In the genomic region with DNA sequence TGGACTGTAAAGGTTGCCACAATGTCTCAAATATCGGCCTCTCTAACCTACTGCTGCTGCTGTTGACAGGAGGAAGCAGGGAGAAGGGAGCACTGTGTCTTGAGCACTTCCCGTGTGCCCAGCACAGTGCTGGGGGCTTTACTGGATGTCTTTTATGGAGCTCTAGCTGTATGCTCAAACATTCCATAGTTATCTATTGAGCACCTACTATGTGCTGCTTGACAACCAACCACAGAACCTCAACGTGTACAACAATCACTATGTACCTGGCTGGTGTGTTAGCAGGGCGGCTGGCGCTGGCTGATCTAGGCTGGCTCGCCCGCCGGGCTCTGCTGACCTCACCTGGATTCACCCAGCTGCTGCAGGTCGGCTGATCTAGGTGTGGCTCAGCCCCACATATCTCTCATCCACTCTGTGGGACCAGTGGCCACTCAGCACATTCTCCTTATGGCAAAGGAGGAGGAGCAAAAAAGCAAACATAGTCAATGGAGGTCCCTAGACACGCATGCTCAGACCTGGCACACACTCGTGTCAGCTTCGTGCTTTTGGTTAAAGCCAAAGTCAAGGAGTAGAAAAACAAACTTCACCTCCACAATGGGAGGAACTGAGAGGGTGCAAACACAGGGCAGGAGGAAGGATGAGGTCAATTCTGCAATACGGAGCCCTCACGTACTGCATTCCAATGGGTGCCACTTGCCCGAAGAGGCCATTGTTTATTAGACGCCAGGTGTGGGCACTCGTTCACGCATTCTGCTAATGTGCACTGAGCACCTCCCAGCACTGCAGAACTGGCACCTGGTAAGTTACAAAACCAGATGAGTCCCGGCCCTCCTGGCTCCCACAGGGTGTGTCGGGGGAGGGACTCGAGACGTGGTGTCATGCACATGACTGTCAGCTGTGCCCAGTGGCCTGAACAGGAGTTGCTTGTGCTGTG, we compare ENCODE assay signal across 15 cellular contexts.
DNase-seq lines count a peak whose midpoint lies in the region; ATAC-seq, FAIRE-seq and TF ChIP-seq lines count a peak whose summit lies in the region.
"Had no signal": no experiment of that assay in that cellular context is flagged by ENCODE, and none has a peak within 500 bp of the region (broad histone marks: within the 10 kb centered on the region; RNA-seq: fewer than 3 reads in every experiment).

No MANE protein-coding gene starts in this region.

- no peak overlapping the region for H3K27ac Mint-ChIP-seq in immature natural killer cell
- H3K27ac Mint-ChIP-seq: mesothelial cell of epicardium had no signal

- no peaks in the 10 kb centered on the region for H3K9me3 ChIP-seq in right atrium auricular region
- H3K9me3 ChIP-seq: body of pancreas, uterus had no signal

- peak; percentile 18 for DNase-seq in left cardiac atrium
- DNase-seq in right atrium auricular region (ENCODE audit: low spot score) = no peak
- peak; percentile 99 for DNase-seq in NCI-H510A treated with DMSO at 0.1 percent for 48 hours (lab: John Stamatoyannopoulos, UW)
- DNase-seq in urothelium cell line (ENCODE audit: low spot score) = no peak
- no peak for DNase-seq in RWPE1 (ENCODE audit: low spot score)
- DNase-seq in immature natural killer cell = no peak
- DNase-seq: body of pancreas; NCI-H1092; NK-92 treated with Interleukin-12 subunit alpha and Interleukin-12 subunit beta, amount 100 ng/mL, for 24 hours; stimulated activated CD4-positive, alpha-beta T cell treated with anti-CD3 and anti-CD28 coated beads, Interleukin-4, amount 100 ng/mL, for 4 hours; uterus had no signal

- H3K4me1 ChIP-seq in right atrium auricular region = peaks cover 0 to 22% of the 10 kb centered on the region in 2 donors

- H3K4me3 Mint-ChIP-seq in immature natural killer cell = no peak overlapping the region
- H3K4me3 Mint-ChIP-seq: mesothelial cell of epicardium had no signal

- H3K4me3 ChIP-seq in right atrium auricular region = no peak overlapping the region
- H3K4me3 ChIP-seq: body of pancreas, uterus had no signal

- peaks cover 2 to 5% (median 5%) of the 10 kb centered on the region in 3 donors for H3K27me3 Mint-ChIP-seq in immature natural killer cell (ENCODE audit: low read depth in 3 of 3)

- TF ChIP-seq CTCF in right atrium auricular region (IDR thresholded peaks at IDR 0.05) = no peak
- no peak for TF ChIP-seq CTCF in RWPE1 (conservative IDR thresholded peaks at IDR 0.05; ENCODE audit: low read depth)

- ATAC-seq in left cardiac atrium (no peak), esophagus mucosa (peak; percentile 69), GM19397 (IDR thresholded peaks at IDR 0.05; ENCODE audit: unreplicated experiment) (no peak)
- ATAC-seq: body of pancreas had no signal

- peaks cover 0 to 4% (median 0%) of the 10 kb centered on the region in 3 donors for H3K36me3 Mint-ChIP-seq in immature natural killer cell
- H3K36me3 Mint-ChIP-seq: mesothelial cell of epicardium had no signal

- H3K9me3 Mint-ChIP-seq in immature natural killer cell = no peaks in the 10 kb centered on the region
- H3K9me3 Mint-ChIP-seq: mesothelial cell of epicardium had no signal

- CTCF ChIA-PET in RWPE1 (lab: Yijun Ruan, JAX) = no interaction called here

- POLR2A ChIA-PET in RWPE1 (lab: Yijun Ruan, JAX; ENCODE audit: low non-redundant PET) = no interaction called here

- peak; percentile 37 for FAIRE-seq in urothelium cell line (lab: Jason Lieb, UNC)
- FAIRE-seq: A204.1 had no signal

- peaks cover 28 to 39% of the 10 kb centered on the region in 2 donors for H3K4me1 Mint-ChIP-seq in immature natural killer cell

- no peaks in the 10 kb centered on the region for H3K36me3 ChIP-seq in right atrium auricular region
- H3K36me3 ChIP-seq: uterus had no signal

- intact Hi-C loops in left cardiac atrium (cut with DNase I) = no loop called here

- no peaks in the 10 kb centered on the region for H3K27me3 ChIP-seq in right atrium auricular region
- H3K27me3 ChIP-seq: body of pancreas, uterus had no signal

- no peak overlapping the region for H3K27ac ChIP-seq in right atrium auricular region
- no peak overlapping the region for H3K27ac ChIP-seq in RWPE1
- H3K27ac ChIP-seq: body of pancreas, uterus had no signal

Comparison
In these comparisons a context has a peak if more than half of its experiments do, and no peak if none do; other contexts are left out.
1. DNase-seq: peak in left cardiac atrium (single experiment) and NCI-H510A treated with DMSO at 0.1 percent for 48 hours (single experiment); none in right atrium auricular region (single experiment), urothelium cell line (single experiment), RWPE1 (single experiment) and immature natural killer cell (0 of 3).